Comparison of ENCODE assay signal across 35 cellular contexts in the genomic region with DNA sequence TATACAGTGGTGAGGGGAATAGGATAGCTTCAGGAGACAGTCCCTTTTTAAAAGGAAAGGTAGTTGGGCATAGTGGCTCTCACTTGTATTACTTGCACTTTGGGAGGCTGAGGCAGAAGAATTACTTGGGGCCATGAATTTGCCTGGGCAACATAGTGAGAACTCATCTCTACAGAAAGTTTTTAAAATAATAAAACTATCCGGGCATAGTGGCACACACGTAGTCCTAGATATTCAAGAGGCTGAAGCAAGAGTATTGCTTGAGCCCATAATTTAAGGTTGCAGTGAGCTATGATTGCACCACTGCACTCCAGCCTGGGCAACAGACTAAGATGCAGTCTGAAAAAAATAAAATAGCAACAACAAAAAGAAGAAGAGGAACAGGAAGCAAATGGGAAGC. TPM values are rescaled to one million over a fixed set of nuclear protein-coding genes. Genes with fewer than 3 reads are reported as not detected.
DNase-seq lines count a peak whose midpoint lies in the region; TF ChIP-seq lines count a peak whose summit lies in the region.
"Had no signal": no experiment of that assay in that cellular context is flagged by ENCODE, and none has a peak within 500 bp of the region (broad histone marks: within the 10 kb centered on the region; RNA-seq: fewer than 3 reads in every experiment).

No MANE protein-coding gene starts in this region.

- no peak overlapping the region for H3K4me3 Mint-ChIP-seq in H9
- H3K4me3 Mint-ChIP-seq: B cell; CD14-positive monocyte; CD4-positive, alpha-beta memory T cell; CD4-positive, alpha-beta T cell; CD4-positive, CD25-positive, alpha-beta regulatory T cell; CD8-positive, alpha-beta memory T cell; CD8-positive, alpha-beta T cell had no signal

- H2AK5ac ChIP-seq in H9 (ENCODE audit: insufficient read length, low read length), result no peak overlapping the region

- H3K9me3 ChIP-seq in H9 (ENCODE audit: control insufficient read depth, low read depth, low read length) (no peaks in the 10 kb centered on the region), HEK293 (ENCODE audit: control insufficient read depth, insufficient read depth, low read depth, low read length) (no peaks in the 10 kb centered on the region), adipocyte (ENCODE audit: control insufficient read depth, low read length) (peaks cover 34% of the 10 kb centered on the region)
- H3K9me3 ChIP-seq: BE2C had no signal

- no peak overlapping the region for H3K18ac ChIP-seq in H9 (ENCODE audit: insufficient read length, low read depth, low read length)

- H3K4me1 ChIP-seq in H9 (ENCODE audit: insufficient read depth, low read length), result peaks cover 5% of the 10 kb centered on the region
- H3K4me1 ChIP-seq in HEK293 (ENCODE audit: control insufficient read depth, insufficient read depth, low read length), result no peaks in the 10 kb centered on the region
- peaks cover 50% of the 10 kb centered on the region for H3K4me1 ChIP-seq in adipocyte (ENCODE audit: control insufficient read depth, insufficient read depth, low read length)
- H3K4me1 ChIP-seq: Caco-2 had no signal

- no peaks in the 10 kb centered on the region for H3K36me3 ChIP-seq in HEK293 (ENCODE audit: control insufficient read depth in 2 of 2, insufficient read depth in 1 of 2, low read length in 2 of 2)
- H3K36me3 ChIP-seq in adipocyte (ENCODE audit: control insufficient read depth, insufficient read depth, low read length, severe bottlenecking), result peaks cover 7% of the 10 kb centered on the region
- H3K36me3 ChIP-seq: BE2C had no signal

- no peak overlapping the region for H3K27ac ChIP-seq in H9 (ENCODE audit: insufficient read length, low read depth, low read length)
- H3K27ac ChIP-seq in HEK293 (ENCODE audit: extremely low read depth, low read depth, low read length), result no peak overlapping the region
- H3K27ac ChIP-seq: 22Rv1; A549; BLaER1; BLaER1 treated with 17β-estradiol and CSF1 and Interleukin-3, amounts not matched to agents 10 nM and 100 nM; C4-2B had no signal

- no peak overlapping the region for H4K91ac ChIP-seq in H9 (ENCODE audit: insufficient read length, low read depth, low read length)

- no peaks in the 10 kb centered on the region for H3K27me3 Mint-ChIP-seq in H9 (ENCODE audit: low read depth)
- H3K27me3 Mint-ChIP-seq: CD4-positive, alpha-beta memory T cell; CD4-positive, alpha-beta T cell; CD4-positive, CD25-positive, alpha-beta regulatory T cell had no signal

- H3K4me1 Mint-ChIP-seq in H9, result peaks cover 19 to 24% of the 10 kb centered on the region in 2 experiments
- H3K4me1 Mint-ChIP-seq: B cell had no signal

- H3K9me3 Mint-ChIP-seq in H9, result no peaks in the 10 kb centered on the region

- TF ChIP-seq CTCF in H9 (conservative IDR thresholded peaks at IDR 0.05) (no peak), HEK293 (tag by site-specific recombination; IDR thresholded peaks at IDR 0.05) (no peak)

- no peak overlapping the region for H3K56ac ChIP-seq in H9 (ENCODE audit: insufficient read length, low read depth, low read length)

- H3K14ac ChIP-seq in H9 (ENCODE audit: insufficient read depth, low read length), result no peak overlapping the region

- no CpG with 5 or more reads among the region's 2 CpGs for WGBS in H9 (ENCODE audit: extremely low coverage, insufficient read length, low lambda C conversion rate)

- no peaks in the 10 kb centered on the region for H3K79me1 ChIP-seq in H9 (ENCODE audit: insufficient read depth, low read depth, low read length, poor library complexity, severe bottlenecking)

- POLR2A ChIA-PET in HEK293 (lab: Yijun Ruan, JAX), result no interaction called here

- H3K27ac Mint-ChIP-seq in H9, result peak overlapping the region in 2 of 3 experiments; percentile 36 to 66; a peak in 3 of 7 replicates
- H3K27ac Mint-ChIP-seq: B cell; CD14-positive monocyte; CD4-positive, alpha-beta memory T cell; CD4-positive, alpha-beta T cell; CD4-positive, CD25-positive, alpha-beta regulatory T cell; CD8-positive, alpha-beta memory T cell; CD8-positive, alpha-beta T cell had no signal

- no peak overlapping the region for H2BK5ac ChIP-seq in H9 (ENCODE audit: insufficient read length, low read length)

- no peak overlapping the region for H3T11ph ChIP-seq in H9 (ENCODE audit: low read length)

- H3K4me2 ChIP-seq in H9 (ENCODE audit: insufficient read depth, insufficient read length, low read length), result no peak overlapping the region
- H3K4me2 ChIP-seq: A549; BLaER1; BLaER1 treated with 17β-estradiol and CSF1 and Interleukin-3, amounts not matched to agents 10 nM and 100 nM had no signal

- H3K23ac ChIP-seq in H9 (ENCODE audit: insufficient read length, low read depth, low read length), result no peak overlapping the region

- no peak overlapping the region for H3K9ac ChIP-seq in H9 (ENCODE audit: extremely low read depth, insufficient read length, low read length)
- no peak overlapping the region for H3K9ac ChIP-seq in adipocyte (ENCODE audit: low read length)
- H3K9ac ChIP-seq: BLaER1; BLaER1 treated with 17β-estradiol and CSF1 and Interleukin-3, amounts not matched to agents 10 nM and 100 nM had no signal

- H2BK15ac ChIP-seq in H9 (ENCODE audit: low read depth, low read length), result no peak overlapping the region

- H2AFZ ChIP-seq in H9 (ENCODE audit: low read length), result no peak overlapping the region

- DNase-seq in H9 (no peak), MV-4-11 (lab: John Stamatoyannopoulos, UW) (peak; percentile 5), adipocyte (ENCODE audit: low read depth) (no peak), OCI-M2 (lab: John Stamatoyannopoulos, UW; ENCODE audit: unreplicated experiment) (no peak), NCI-H82 treated with DMSO at 0.1 percent for 48 hours (lab: John Stamatoyannopoulos, UW; ENCODE audit: unreplicated experiment) (no peak), NCI-H2107 treated with DMSO at 0.1 percent for 48 hours (lab: John Stamatoyannopoulos, UW; ENCODE audit: unreplicated experiment) (no peak), NOMO-1 treated with DMSO at 0.1 percent for 48 hours (lab: John Stamatoyannopoulos, UW; ENCODE audit: unreplicated experiment) (no peak)
- DNase-seq: 8988T; ACHN; AML-193; BE2C; C1 segment of cervical spinal cord; Caco-2; Calu3; CD4-positive, alpha-beta memory T cell; CD4-positive, alpha-beta T cell; CD4-positive, CD25-positive, alpha-beta regulatory T cell; CD8-positive, alpha-beta memory T cell; CD8-positive, alpha-beta T cell; COR-L47; DMS 273 treated with DMSO at 0.1 percent for 48 hours; DMS153; DMS53; DMS79; DMS79 treated with DMSO at 0.1 percent for 48 hours; DND-41; EL had no signal

- no peaks in the 10 kb centered on the region for H3K79me2 ChIP-seq in H9 (ENCODE audit: insufficient read depth, low read length)

- no peak overlapping the region for H3K4ac ChIP-seq in H9 (ENCODE audit: low read depth, low read length)

- H3K27me3 ChIP-seq in H9 (ENCODE audit: insufficient read depth, low read length) (no peaks in the 10 kb centered on the region), adipocyte (replicated peaks; ENCODE audit: control insufficient read depth, insufficient read depth, low read length) (no peaks in the 10 kb centered on the region)
- H3K27me3 ChIP-seq: BE2C; BLaER1; BLaER1 treated with 17β-estradiol and CSF1 and Interleukin-3, amounts not matched to agents 10 nM and 100 nM had no signal

- no peak overlapping the region for H2BK20ac ChIP-seq in H9 (ENCODE audit: low read depth, low read length, poor library complexity, severe bottlenecking)

- H3K4me3 ChIP-seq in HEK293 (ENCODE audit: low read depth, low read length) (no peak overlapping the region), adipocyte (ENCODE audit: low read length) (peak overlapping the region; percentile 4)
- H3K4me3 ChIP-seq: A549; BLaER1; BLaER1 treated with 17β-estradiol and CSF1 and Interleukin-3, amounts not matched to agents 10 nM and 100 nM had no signal

- H3K23me2 ChIP-seq in H9 (ENCODE audit: insufficient read length, low read depth, low read length, poor library complexity, severe bottlenecking), result no peaks in the 10 kb centered on the region

- no peak overlapping the region for H4K5ac ChIP-seq in H9 (ENCODE audit: insufficient read length, low read depth, low read length)

- H3K36me3 Mint-ChIP-seq in H9 (ENCODE audit: insufficient read depth in 1 of 3, low read depth in 3 of 3), result peaks cover 0 to 12% (median 8%) of the 10 kb centered on the region in 3 experiments; a peak in 3 of 7 replicates

- H4K20me1 ChIP-seq in H9 (ENCODE audit: control insufficient read depth, insufficient read depth, insufficient read length), result no peaks in the 10 kb centered on the region
- H4K20me1 ChIP-seq: BLaER1; BLaER1 treated with 17β-estradiol and CSF1 and Interleukin-3, amounts not matched to agents 10 nM and 100 nM had no signal

- CTCF ChIA-PET in HEK293 (lab: Yijun Ruan, JAX), result no interaction called here

- no peak overlapping the region for H4K8ac ChIP-seq in H9 (replicated peaks; ENCODE audit: insufficient read length, low read depth, low read length)

- H2BK120ac ChIP-seq in H9 (ENCODE audit: low read depth, low read length, poor library complexity, severe bottlenecking), result no peak overlapping the region

- H2BK12ac ChIP-seq in H9 (ENCODE audit: insufficient read length, low read depth, low read length), result no peak overlapping the region

TF ChIP-seq in HEK293, 187 proteins besides CTCF, POLR2A, EP300 and RAD21:
- TF ChIP-seq, protein P1, sequence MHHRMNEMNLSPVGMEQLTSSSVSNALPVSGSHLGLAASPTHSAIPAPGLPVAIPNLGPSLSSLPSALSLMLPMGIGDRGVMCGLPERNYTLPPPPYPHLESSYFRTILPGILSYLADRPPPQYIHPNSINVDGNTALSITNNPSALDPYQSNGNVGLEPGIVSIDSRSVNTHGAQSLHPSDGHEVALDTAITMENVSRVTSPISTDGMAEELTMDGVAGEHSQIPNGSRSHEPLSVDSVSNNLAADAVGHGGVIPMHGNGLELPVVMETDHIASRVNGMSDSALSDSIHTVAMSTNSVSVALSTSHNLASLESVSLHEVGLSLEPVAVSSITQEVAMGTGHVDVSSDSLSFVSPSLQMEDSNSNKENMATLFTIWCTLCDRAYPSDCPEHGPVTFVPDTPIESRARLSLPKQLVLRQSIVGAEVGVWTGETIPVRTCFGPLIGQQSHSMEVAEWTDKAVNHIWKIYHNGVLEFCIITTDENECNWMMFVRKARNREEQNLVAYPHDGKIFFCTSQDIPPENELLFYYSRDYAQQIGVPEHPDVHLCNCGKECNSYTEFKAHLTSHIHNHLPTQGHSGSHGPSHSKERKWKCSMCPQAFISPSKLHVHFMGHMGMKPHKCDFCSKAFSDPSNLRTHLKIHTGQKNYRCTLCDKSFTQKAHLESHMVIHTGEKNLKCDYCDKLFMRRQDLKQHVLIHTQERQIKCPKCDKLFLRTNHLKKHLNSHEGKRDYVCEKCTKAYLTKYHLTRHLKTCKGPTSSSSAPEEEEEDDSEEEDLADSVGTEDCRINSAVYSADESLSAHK (tag by site-specific recombination; IDR thresholded peaks at IDR 0.05), result no peak
- TF ChIP-seq SETDB1 (IDR thresholded peaks at IDR 0.05; ENCODE audit: insufficient read length, low read length), result peak; percentile 27

RNA-seq across cellular contexts. Expression of a gene that starts 27.2 kb away (rescaled TPM):
- total RNA-seq in H9 (2021), result 16.1 and 17.8 TPM in 2 replicates
